In genomic region chr2:182144039-182144779, GRCh38 we compare ENCODE assay signal across 1 cellular context.
TF ChIP-seq lines count a peak whose summit lies in the region.

No MANE protein-coding gene starts in this region.

TF ChIP-seq in WTC11, 78 proteins besides CTCF, POLR2A, EP300 and RAD21 (continued from another document):
- TF ChIP-seq ATF6 (CRISPR knock-in tag; IDR thresholded peaks at IDR 0.05): no peak
- TF ChIP-seq ZNF423 (CRISPR knock-in tag; IDR thresholded peaks at IDR 0.05): no peak
- TF ChIP-seq ZNF232 (CRISPR knock-in tag; IDR thresholded peaks at IDR 0.05): no peak
- no peak for TF ChIP-seq NFYB (CRISPR knock-in tag; conservative IDR thresholded peaks at IDR 0.05; ENCODE audit: low read depth)
- TF ChIP-seq ELF4 (CRISPR knock-in tag; IDR thresholded peaks at IDR 0.05; ENCODE audit: low read depth): no peak
- no peak for TF ChIP-seq ZNF532 (CRISPR knock-in tag; IDR thresholded peaks at IDR 0.05; ENCODE audit: borderline replicate concordance)
- no peak for TF ChIP-seq AR (CRISPR knock-in tag; IDR thresholded peaks at IDR 0.05)
- TF ChIP-seq E2F1 (CRISPR knock-in tag; IDR thresholded peaks at IDR 0.05): no peak
- TF ChIP-seq E2F5 (CRISPR knock-in tag; IDR thresholded peaks at IDR 0.05): no peak
- TF ChIP-seq USF1 (CRISPR knock-in tag; IDR thresholded peaks at IDR 0.05): no peak
- no peak for TF ChIP-seq HMGA2 (CRISPR knock-in tag; IDR thresholded peaks at IDR 0.05)
- no peak for TF ChIP-seq SOX15 (CRISPR knock-in tag; IDR thresholded peaks at IDR 0.05)
